ENCODE assay signal across 15 cellular contexts in the genomic region with DNA sequence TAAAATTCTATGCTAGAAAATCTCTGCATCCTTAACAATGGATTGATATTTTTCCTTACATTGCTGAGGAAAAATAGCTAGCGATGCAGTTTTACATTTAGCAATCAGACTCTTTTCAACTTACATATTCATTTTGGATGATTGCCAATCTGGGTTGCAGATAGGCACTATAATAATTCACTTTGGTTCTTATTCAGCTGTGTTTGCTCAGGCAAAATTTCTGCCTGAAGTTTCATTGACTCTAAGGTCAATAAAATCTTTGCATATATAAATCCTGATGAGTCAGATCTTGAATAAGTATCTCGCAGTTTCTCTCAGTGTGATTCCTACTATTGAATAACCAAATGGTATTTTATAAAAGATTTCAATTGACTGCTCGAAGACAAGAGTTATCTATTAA.
"Had no signal": no experiment of that assay in that cellular context is flagged by ENCODE, and none has a peak within 500 bp of the region (broad histone marks: within the 10 kb centered on the region; RNA-seq: fewer than 3 reads in every experiment).

No MANE protein-coding gene starts in this region.

- H3K36me3 ChIP-seq: adrenal gland, breast epithelium, gastrocnemius medialis, upper lobe of right lung had no signal

- H3K27ac ChIP-seq: adrenal gland, breast epithelium, gastrocnemius medialis, parathyroid adenoma, upper lobe of right lung had no signal

- H3K4me3 ChIP-seq: adrenal gland, breast epithelium, gastrocnemius medialis, upper lobe of right lung had no signal

- ATAC-seq: activated naive CD4-positive, alpha-beta T cell treated with anti-CD3 and anti-CD28 coated beads, Interleukin-2, amount 50 U/mL, for 72 hours; esophagus mucosa; gastrocnemius medialis; left lobe of liver; upper lobe of right lung had no signal

- H3K9me3 ChIP-seq: adrenal gland, breast epithelium, gastrocnemius medialis, upper lobe of right lung had no signal

- H3K4me1 ChIP-seq: adrenal gland, breast epithelium, gastrocnemius medialis, parathyroid adenoma, upper lobe of right lung had no signal

- DNase-seq: activated CD4-positive, alpha-beta T cell treated with anti-CD3 and anti-CD28 coated beads, Interleukin-2, amount 50 U/mL, for 4 hours; activated gamma-delta T cell treated with Interleukin-2 at 50 U/mL for 16 hours; adrenal gland; cerebellar nuclear complex; cortex of kidney; gastrocnemius medialis; head of caudate nucleus; kidney; stimulated activated naive CD4-positive, alpha-beta T cell; upper lobe of right lung had no signal

- H3K27me3 ChIP-seq: adrenal gland, breast epithelium, gastrocnemius medialis, upper lobe of right lung had no signal
